24 cellular contexts compared by ENCODE assay signal in genomic region chr17:80204626-80205468, GRCh38. TPM values are rescaled to one million over a fixed set of nuclear protein-coding genes. Genes with fewer than 3 reads are reported as not detected.
"Had no signal": no experiment of that assay in that cellular context is flagged by ENCODE, and none has a peak within 500 bp of the region (broad histone marks: within the 10 kb centered on the region; RNA-seq: fewer than 3 reads in every experiment).

No MANE protein-coding gene starts in this region.

- H3K9me3 ChIP-seq: ascending aorta, colonic mucosa, left lung, psoas muscle, testis had no signal

- H3K27ac ChIP-seq: ascending aorta, colonic mucosa, left lung, psoas muscle, testis had no signal

- H3K27ac Mint-ChIP-seq: activated B cell treated with CpG ODN at 0.5 μM for 24 hours; activated CD4-positive, alpha-beta memory T cell treated with anti-CD3 and anti-CD28 coated beads, Interleukin-2, amount 10 ng/mL, durations not matched to agents 7 days and 5 days; activated CD8-positive, alpha-beta memory T cell treated with anti-CD3 and anti-CD28 coated beads, Interleukin-2, amount 10 ng/mL, durations not matched to agents 7 days and 5 days; activated naive CD4-positive, alpha-beta T cell treated with anti-CD3 and anti-CD28 coated beads, Interleukin-2, amount 10 ng/mL, durations not matched to agents 7 days and 5 days; mesothelial cell of epicardium; T-cell; type B pancreatic cell had no signal

- H3K9me3 Mint-ChIP-seq: activated B cell treated with CpG ODN at 0.5 μM for 24 hours; activated CD4-positive, alpha-beta memory T cell treated with anti-CD3 and anti-CD28 coated beads, Interleukin-2, amount 10 ng/mL, durations not matched to agents 7 days and 5 days; activated naive CD4-positive, alpha-beta T cell treated with anti-CD3 and anti-CD28 coated beads, Interleukin-2, amount 10 ng/mL, durations not matched to agents 7 days and 5 days; central memory CD8-positive, alpha-beta T cell; mesothelial cell of epicardium; T-cell; type B pancreatic cell had no signal

- H3K27me3 ChIP-seq: ascending aorta, colonic mucosa, left lung, testis had no signal

- H3K4me3 Mint-ChIP-seq: activated B cell treated with CpG ODN at 0.5 μM for 24 hours; activated CD4-positive, alpha-beta memory T cell treated with anti-CD3 and anti-CD28 coated beads, Interleukin-2, amount 10 ng/mL, durations not matched to agents 7 days and 5 days; activated CD8-positive, alpha-beta memory T cell treated with anti-CD3 and anti-CD28 coated beads, Interleukin-2, amount 10 ng/mL, durations not matched to agents 7 days and 5 days; activated naive CD4-positive, alpha-beta T cell treated with anti-CD3 and anti-CD28 coated beads, Interleukin-2, amount 10 ng/mL, durations not matched to agents 7 days and 5 days; central memory CD8-positive, alpha-beta T cell; mesothelial cell of epicardium; T-cell; type B pancreatic cell had no signal

- H3K4me1 Mint-ChIP-seq: activated B cell treated with CpG ODN at 0.5 μM for 24 hours; activated CD4-positive, alpha-beta memory T cell treated with anti-CD3 and anti-CD28 coated beads, Interleukin-2, amount 10 ng/mL, durations not matched to agents 7 days and 5 days; activated CD8-positive, alpha-beta memory T cell treated with anti-CD3 and anti-CD28 coated beads, Interleukin-2, amount 10 ng/mL, durations not matched to agents 7 days and 5 days; activated naive CD4-positive, alpha-beta T cell treated with anti-CD3 and anti-CD28 coated beads, Interleukin-2, amount 10 ng/mL, durations not matched to agents 7 days and 5 days; central memory CD8-positive, alpha-beta T cell; mesothelial cell of epicardium had no signal

- FAIRE-seq: endometrium, keratinocyte had no signal

- H3K4me1 ChIP-seq: ascending aorta, colonic mucosa, left lung, psoas muscle, testis had no signal

- H3K36me3 ChIP-seq: colonic mucosa had no signal

- ATAC-seq: activated CD8-positive, alpha-beta memory T cell treated with anti-CD3 and anti-CD28 coated beads, Interleukin-2, amount 10 ng/mL, durations not matched to agents 7 days and 5 days; left lung; T-cell had no signal

- H3K36me3 Mint-ChIP-seq: activated CD8-positive, alpha-beta memory T cell treated with anti-CD3 and anti-CD28 coated beads, Interleukin-2, amount 10 ng/mL, durations not matched to agents 7 days and 5 days; T-cell; type B pancreatic cell had no signal

- H3K27me3 Mint-ChIP-seq: activated B cell treated with CpG ODN at 0.5 μM for 24 hours; activated CD4-positive, alpha-beta memory T cell treated with anti-CD3 and anti-CD28 coated beads, Interleukin-2, amount 10 ng/mL, durations not matched to agents 7 days and 5 days; activated CD8-positive, alpha-beta memory T cell treated with anti-CD3 and anti-CD28 coated beads, Interleukin-2, amount 10 ng/mL, durations not matched to agents 7 days and 5 days; activated naive CD4-positive, alpha-beta T cell treated with anti-CD3 and anti-CD28 coated beads, Interleukin-2, amount 10 ng/mL, durations not matched to agents 7 days and 5 days; central memory CD8-positive, alpha-beta T cell; T-cell; type B pancreatic cell had no signal

- DNase-seq: activated B cell treated with CpG ODN at 0.5 μM for 24 hours; activated CD4-positive, alpha-beta memory T cell treated with anti-CD3 and anti-CD28 coated beads, Interleukin-2, amount 10 ng/mL, durations not matched to agents 7 days and 5 days; activated CD4-positive, alpha-beta T cell treated with anti-CD3 and anti-CD28 coated beads for 4 hours; activated CD8-positive, alpha-beta memory T cell treated with anti-CD3 and anti-CD28 coated beads, Interleukin-2, amount 10 ng/mL, durations not matched to agents 7 days and 5 days; activated effector memory CD4-positive, alpha-beta T cell treated with Interleukin-2 at 50 U/mL for 16 hours; activated naive CD4-positive, alpha-beta T cell treated with anti-CD3 and anti-CD28 coated beads, Interleukin-2, amount 10 ng/mL, durations not matched to agents 7 days and 5 days; activated T-cell treated with anti-CD3 and anti-CD28 coated beads, Interleukin-2, amount 50 U/mL, for 1 hour; colonic mucosa; erythroblast; foreskin melanocyte; glutamatergic neuron; hypothalamus; left lung; psoas muscle; right cardiac atrium; stimulated activated CD4-positive, alpha-beta T cell treated with anti-CD3 and anti-CD28 coated beads, Interleukin-2, amount 100 ng/mL, for 48 hours; T-cell; testis had no signal

- H3K4me3 ChIP-seq: ascending aorta, colonic mucosa, left lung, psoas muscle, testis had no signal

RNA-seq across cellular contexts. Expression of gene CARD14, which starts 35.0 kb away (rescaled TPM):
- total RNA-seq: activated B cell treated with CpG ODN at 0.5 μM for 24 hours; activated CD4-positive, alpha-beta memory T cell treated with anti-CD3 and anti-CD28 coated beads, Interleukin-2, amount 10 ng/mL, durations not matched to agents 7 days and 5 days; activated CD8-positive, alpha-beta memory T cell treated with anti-CD3 and anti-CD28 coated beads, Interleukin-2, amount 10 ng/mL, durations not matched to agents 7 days and 5 days had no signal
